12 cellular contexts compared by ENCODE assay signal in genomic region chr5:143554194-143554717, GRCh38.
DNase-seq lines count a peak whose midpoint lies in the region; ATAC-seq and TF ChIP-seq lines count a peak whose summit lies in the region.
"Had no signal": no experiment of that assay in that cellular context is flagged by ENCODE, and none has a peak within 500 bp of the region (broad histone marks: within the 10 kb centered on the region; RNA-seq: fewer than 3 reads in every experiment).

No MANE protein-coding gene starts in this region.

- H3K9me1 ChIP-seq in IMR-90 (ENCODE audit: insufficient read depth, low read length): peaks cover 11% of the 10 kb centered on the region

- ATAC-seq in IMR-90 (ENCODE audit: low read depth) (peak; percentile 47), left lung (peak; percentile 78)

- TF ChIP-seq CTCF in IMR-90 (conservative IDR thresholded peaks at IDR 0.05; ENCODE audit: low read depth, low read length) (no peak), left lung (IDR thresholded peaks at IDR 0.05) (no peak)

- H3K36me3 ChIP-seq in IMR-90 (ENCODE audit: control insufficient read depth, insufficient read depth, low read length) (no peaks in the 10 kb centered on the region), adipocyte (ENCODE audit: control insufficient read depth, insufficient read depth, low read length, severe bottlenecking) (no peaks in the 10 kb centered on the region), left lung (no peaks in the 10 kb centered on the region)
- H3K36me3 ChIP-seq: HAP-1 had no signal

- H2AK9ac ChIP-seq in IMR-90 (replicated peaks; ENCODE audit: low read depth, low read length, poor library complexity): no peak overlapping the region

- dilution Hi-C loops in IMR-90 (cut with HindIII; ENCODE audit: low sequenced_read_pairs, unreplicated experiment): no loop called here

- H2BK5ac ChIP-seq in IMR-90 (ENCODE audit: low read depth, low read length, poor library complexity, severe bottlenecking): peak overlapping the region; percentile 99

- H2BK120ac ChIP-seq in IMR-90 (ENCODE audit: low read depth, low read length): peak overlapping the region; percentile 91

- DNase-seq in AG08396 (ENCODE audit: low spot score): peak; percentile 65
- peak; percentile 99 for DNase-seq in IMR-90
- peak; percentile 87 for DNase-seq in adipocyte (ENCODE audit: low read depth)
- DNase-seq in left lung: no peak
- DNase-seq in NCI-H146 (lab: John Stamatoyannopoulos, UW): no peak
- DNase-seq in NCI-H2107 (lab: John Stamatoyannopoulos, UW): no peak
- DNase-seq in RPMI8226: no peak
- DNase-seq in Kasumi-1 (lab: John Stamatoyannopoulos, UW): no peak
- DNase-seq: activated gamma-delta T cell; CD8-positive, alpha-beta memory T cell; stimulated activated CD4-positive, alpha-beta T cell treated with anti-CD3 and anti-CD28 coated beads, Interleukin-15, amount 100 ng/mL, for 24 hours had no signal

- H3K4ac ChIP-seq in IMR-90 (ENCODE audit: low read depth, low read length): peak overlapping the region; percentile 27; the same call in 1 of the 2 replicates

- H4K8ac ChIP-seq in IMR-90 (ENCODE audit: low read depth in 2 of 2, low read length in 2 of 2): peak overlapping the region; percentile 54 to 79

- H4K91ac ChIP-seq in IMR-90 (ENCODE audit: insufficient read depth, low read depth, low read length): peak overlapping the region; percentile 9; the same call in 1 of the 2 replicates

- no peaks in the 10 kb centered on the region for H3K9me3 ChIP-seq in IMR-90 (ENCODE audit: control insufficient read depth, insufficient read depth, low read length)
- H3K9me3 ChIP-seq in adipocyte (ENCODE audit: control insufficient read depth, low read length): no peaks in the 10 kb centered on the region
- no peaks in the 10 kb centered on the region for H3K9me3 ChIP-seq in left lung
- H3K9me3 ChIP-seq: HAP-1 had no signal

- no TSS peak for BruUV-seq in IMR-90 (replicated peaks; lab: Mats Ljungman, UMichigan)

- TF ChIP-seq POLR2A in IMR-90 (IDR thresholded peaks at IDR 0.05; ENCODE audit: low read depth, low read length): no peak; the same call in 1 of the 2 replicates

- peak; percentile 18; the same call in 1 of the 2 replicates for TF ChIP-seq RAD21 in IMR-90 (IDR thresholded peaks at IDR 0.05; ENCODE audit: low read length)

- peak overlapping the region; percentile 87; the same call in 1 of the 2 replicates for H3K56ac ChIP-seq in IMR-90 (ENCODE audit: extremely low read depth, insufficient read depth, low read length)

- H3K4me3 ChIP-seq in IMR-90 (ENCODE audit: insufficient read depth, low read depth, low read length) (no peak overlapping the region), adipocyte (ENCODE audit: low read length) (peak overlapping the region; percentile 43), left lung (no peak overlapping the region)
- H3K4me3 ChIP-seq: HAP-1 had no signal

- H2BK20ac ChIP-seq in IMR-90 (ENCODE audit: low read depth, low read length): peak overlapping the region; percentile 86

- H3K27ac ChIP-seq in IMR-90 (ENCODE audit: insufficient read depth, low read length) (peak overlapping the region; percentile 25; the same call in 1 of the 2 replicates), left lung (peak overlapping the region in 1 of 2 donors; percentile 42)

- CTCF ChIA-PET in IMR-90 (lab: Yijun Ruan, JAX): interaction anchor here (0.8 to 1.4 kb wide), 2 partner anchors 218 to 491 kb away, joined by 3 read pairs; no protein-coding TSS in a partner anchor

- no peak overlapping the region for H3K14ac ChIP-seq in IMR-90 (replicated peaks; ENCODE audit: low read depth, low read length)

- H3K4me1 ChIP-seq in IMR-90 (ENCODE audit: control insufficient read depth, insufficient read depth, low read length) (peaks cover 19% of the 10 kb centered on the region), adipocyte (ENCODE audit: control insufficient read depth, insufficient read depth, low read length) (peaks cover 58% of the 10 kb centered on the region), left lung (peaks cover 3 to 23% of the 10 kb centered on the region in 2 donors)
- H3K4me1 ChIP-seq: HAP-1 had no signal

- no peak overlapping the region; the same call in 1 of the 2 replicates for H4K5ac ChIP-seq in IMR-90 (ENCODE audit: low read depth, low read length)

- H2AFZ ChIP-seq in IMR-90 (replicated peaks; ENCODE audit: low read length, poor library complexity): no peak overlapping the region

- H3K18ac ChIP-seq in IMR-90 (ENCODE audit: low read depth, low read length): peak overlapping the region; percentile 86; the same call in 1 of the 2 replicates

- no peaks in the 10 kb centered on the region; a peak in 1 of 4 replicates for H3K79me1 ChIP-seq in IMR-90 (ENCODE audit: low read depth in 1 of 2, low read length in 2 of 2)

- intact Hi-C loops in IMR-90 (cut with micrococcal nuclease) (loop anchor here (2.0 kb wide), 1 partner anchor 149 kb away; no protein-coding TSS in a partner anchor), left lung (cut with DNase I) (no loop called here)

- no CpG with 5 or more reads among the region's 2 CpGs for WGBS in IMR-90 (ENCODE audit: extremely low coverage in 2 of 2, insufficient read length in 1 of 2), 2 experiments

- H3K4me2 ChIP-seq in IMR-90 (ENCODE audit: low read depth, low read length): peak overlapping the region; percentile 34; the same call in 1 of the 2 replicates

- no peaks in the 10 kb centered on the region for H3K27me3 ChIP-seq in IMR-90 (ENCODE audit: control insufficient read depth, insufficient read depth, low read length)
- H3K27me3 ChIP-seq in adipocyte (replicated peaks; ENCODE audit: control insufficient read depth, insufficient read depth, low read length): no peaks in the 10 kb centered on the region
- H3K27me3 ChIP-seq in left lung: no peaks in the 10 kb centered on the region

- H4K20me1 ChIP-seq in IMR-90 (ENCODE audit: insufficient read depth, low read length): no peaks in the 10 kb centered on the region

- no peak overlapping the region for H3K23ac ChIP-seq in IMR-90 (ENCODE audit: low read depth, low read length)

- H2BK15ac ChIP-seq in IMR-90 (ENCODE audit: low read depth, low read length): 0 out of 3 replicates have a peak overlapping the region, but pooled peaks have one; percentile 72

- H3K9ac ChIP-seq in IMR-90 (ENCODE audit: low read depth, low read length) (no peak overlapping the region), adipocyte (ENCODE audit: low read length) (peak overlapping the region; percentile 36)

- in situ Hi-C loops in IMR-90 (cut with MboI; ENCODE audit: low sequenced_read_pairs): no loop called here

- POLR2A ChIA-PET in IMR-90 (lab: Charles Lee; ENCODE audit: unreplicated experiment): interaction anchor here (0.9 kb wide), 1 partner anchor 151 kb away, joined by 3 read pairs; the partner anchor contains the start of gene NR3C1

- H2AK5ac ChIP-seq in IMR-90 (ENCODE audit: low read depth, low read length): no peak overlapping the region

TF ChIP-seq in IMR-90, 13 proteins besides CTCF, POLR2A, EP300 and RAD21:
- no peak for TF ChIP-seq USF2 (IDR thresholded peaks at IDR 0.05; ENCODE audit: low read depth, low read length)
- TF ChIP-seq CEBPB (IDR thresholded peaks at IDR 0.05; ENCODE audit: low read depth, low read length): peak; percentile 95
- TF ChIP-seq, protein P1, sequence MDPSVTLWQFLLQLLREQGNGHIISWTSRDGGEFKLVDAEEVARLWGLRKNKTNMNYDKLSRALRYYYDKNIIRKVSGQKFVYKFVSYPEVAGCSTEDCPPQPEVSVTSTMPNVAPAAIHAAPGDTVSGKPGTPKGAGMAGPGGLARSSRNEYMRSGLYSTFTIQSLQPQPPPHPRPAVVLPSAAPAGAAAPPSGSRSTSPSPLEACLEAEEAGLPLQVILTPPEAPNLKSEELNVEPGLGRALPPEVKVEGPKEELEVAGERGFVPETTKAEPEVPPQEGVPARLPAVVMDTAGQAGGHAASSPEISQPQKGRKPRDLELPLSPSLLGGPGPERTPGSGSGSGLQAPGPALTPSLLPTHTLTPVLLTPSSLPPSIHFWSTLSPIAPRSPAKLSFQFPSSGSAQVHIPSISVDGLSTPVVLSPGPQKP (IDR thresholded peaks at IDR 0.05; ENCODE audit: borderline replicate concordance, low read depth, low read length): no peak
- TF ChIP-seq CHD1 (IDR thresholded peaks at IDR 0.05; ENCODE audit: low read depth, low read length): no peak
- TF ChIP-seq NFE2L2 (IDR thresholded peaks at IDR 0.05; ENCODE audit: low read depth, low read length): peak; percentile 48; the same call in 1 of the 2 replicates
- TF ChIP-seq MAZ (IDR thresholded peaks at IDR 0.05; ENCODE audit: borderline replicate concordance, low read depth, low read length): no peak
- TF ChIP-seq MXI1 (IDR thresholded peaks at IDR 0.05; ENCODE audit: borderline replicate concordance, low read depth, low read length): no peak
- no peak for TF ChIP-seq SMC3 (IDR thresholded peaks at IDR 0.05; ENCODE audit: low read depth, low read length)
- peak; percentile 43; the same call in 1 of the 2 replicates for TF ChIP-seq MAFK (IDR thresholded peaks at IDR 0.05; ENCODE audit: low read depth, low read length)
- peak; percentile 55 for TF ChIP-seq RCOR1 (IDR thresholded peaks at IDR 0.05; ENCODE audit: insufficient replicate concordance, low read length)
- TF ChIP-seq BHLHE40 (IDR thresholded peaks at IDR 0.05; ENCODE audit: low read depth, low read length): peak; percentile 38; the same call in 1 of the 2 replicates
- TF ChIP-seq FOS (IDR thresholded peaks at IDR 0.05; ENCODE audit: low read depth, low read length): peak; percentile 84
- TF ChIP-seq RFX5 (IDR thresholded peaks at IDR 0.05; ENCODE audit: low read depth, low read length): no peak

Comparison
In these comparisons a context has a peak if more than half of its experiments do, and no peak if none do; other contexts are left out.
1. DNase-seq: peak in AG08396 (single experiment), IMR-90 (single experiment) and adipocyte (single experiment); none in left lung (0 of 2), NCI-H146 (single experiment), NCI-H2107 (single experiment), RPMI8226 (single experiment) and Kasumi-1 (0 of 2).